Comparison of ENCODE assay signal across 19 cellular contexts in genomic region chr4:18869166-18869565, GRCh38.
"Had no signal": no experiment of that assay in that cellular context is flagged by ENCODE, and none has a peak within 500 bp of the region (broad histone marks: within the 10 kb centered on the region; RNA-seq: fewer than 3 reads in every experiment).

No MANE protein-coding gene starts in this region.

- DNase-seq: activated CD4-positive, alpha-beta memory T cell treated with anti-CD3 and anti-CD28 coated beads for 36 hours; activated CD4-positive, alpha-beta T cell treated with anti-CD3 and anti-CD28 coated beads for 36 hours; activated naive CD4-positive, alpha-beta T cell treated with anti-CD3 and anti-CD28 coated beads, Interleukin-2, amount 10 ng/mL, durations not matched to agents 7 days and 5 days; activated T-cell treated with anti-CD3 and anti-CD28 coated beads, Interleukin-2, amount 50 U/mL, for 24 hours; dorsolateral prefrontal cortex; foreskin keratinocyte; glutamatergic neuron; immature natural killer cell; left cardiac atrium; mucosa of descending colon; naive thymus-derived CD4-positive, alpha-beta T cell; posterior cingulate gyrus; stimulated activated CD4-positive, alpha-beta T cell treated with anti-CD3 and anti-CD28 coated beads, Interleukin-4, amount 100 ng/mL, for 24 hours; stimulated activated naive CD4-positive, alpha-beta T cell; tibial artery had no signal

- FAIRE-seq: urothelium cell line had no signal

- H3K27ac ChIP-seq: cardiac muscle cell, dorsolateral prefrontal cortex, esophagus muscularis mucosa, foreskin keratinocyte, skin epidermis, tibial artery had no signal

- ATAC-seq: activated CD4-positive, alpha-beta T cell treated with anti-CD3 and anti-CD28 coated beads for 36 hours; foreskin keratinocyte; mucosa of descending colon; naive thymus-derived CD4-positive, alpha-beta T cell had no signal

- H3K27me3 ChIP-seq: cardiac muscle cell, dorsolateral prefrontal cortex, esophagus muscularis mucosa, foreskin keratinocyte, tibial artery had no signal

- H3K4me1 ChIP-seq: foreskin keratinocyte, tibial artery had no signal

- H3K4me3 ChIP-seq: cardiac muscle cell, dorsolateral prefrontal cortex, esophagus muscularis mucosa, mucosa of descending colon, skin epidermis, tibial artery had no signal

- H3K9me3 ChIP-seq: esophagus muscularis mucosa, tibial artery had no signal

- H3K36me3 ChIP-seq: cardiac muscle cell, esophagus muscularis mucosa, tibial artery had no signal
